Comparison of ENCODE assay signal across 8 cellular contexts in the genomic region with DNA sequence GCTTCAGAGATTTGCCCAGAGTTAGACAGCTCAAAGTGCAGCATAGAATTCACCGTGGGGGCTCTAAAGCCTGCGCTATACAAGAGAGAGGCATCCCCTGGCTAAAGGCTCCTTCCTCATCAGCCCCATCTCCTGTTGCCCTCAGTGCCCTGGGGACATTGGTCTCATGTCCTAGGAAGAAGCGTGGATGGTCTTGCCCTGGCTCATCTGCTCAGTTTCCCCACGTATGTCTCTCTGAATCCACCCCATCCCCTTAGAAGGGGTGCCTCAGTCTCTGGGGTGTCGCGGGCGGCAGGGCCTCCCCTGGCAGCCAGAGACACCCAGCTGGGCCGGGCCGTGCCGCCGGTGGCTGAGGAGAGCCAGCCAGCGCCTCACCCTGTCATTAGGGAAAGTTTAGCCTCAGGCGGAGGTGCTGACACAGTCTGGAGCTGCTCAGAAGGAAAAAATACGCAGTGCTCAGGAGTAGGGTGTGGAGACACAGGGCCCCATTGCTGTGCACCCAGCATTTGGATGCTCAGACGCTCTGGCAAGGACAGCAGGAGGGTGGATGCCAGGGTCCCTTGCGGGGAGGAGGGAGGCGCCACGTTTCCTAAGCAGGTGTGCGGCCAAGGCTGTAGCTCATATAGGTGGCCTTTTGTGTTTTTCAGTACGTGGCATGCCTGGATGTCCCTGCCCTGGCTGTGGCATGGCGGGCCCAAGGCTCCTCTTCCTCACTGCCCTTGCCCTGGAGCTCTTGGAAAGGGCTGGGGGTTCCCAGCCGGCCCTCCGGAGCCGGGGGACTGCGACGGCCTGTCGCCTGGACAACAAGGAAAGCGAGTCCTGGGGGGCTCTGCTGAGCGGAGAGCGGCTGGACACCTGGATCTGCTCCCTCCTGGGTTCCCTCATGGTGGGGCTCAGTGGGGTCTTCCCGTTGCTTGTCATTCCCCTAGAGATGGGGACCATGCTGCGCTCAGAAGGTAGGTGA. TPM values are rescaled to one million over a fixed set of nuclear protein-coding genes. Genes with fewer than 3 reads are reported as not detected.
DNase-seq lines count a peak whose midpoint lies in the region; ATAC-seq lines count a peak whose summit lies in the region.

No MANE protein-coding gene starts in this region.

- H3K27ac Mint-ChIP-seq in T-helper 1 cell treated with Interleukin-12 subunit alpha and Interleukin-12 subunit beta and Interleukin-4 antibody, amounts not matched to agents 30 μg/mL and 1 μg/mL, for 36 hours: peak overlapping the region; percentile 96
- peak overlapping the region; percentile 90 to 95 for H3K27ac Mint-ChIP-seq in activated naive CD4-positive, alpha-beta T cell treated with anti-CD3 and anti-CD28 coated beads, Interleukin-2, amount 50 U/mL, for 72 hours

- peaks cover 22% of the 10 kb centered on the region for H3K4me1 Mint-ChIP-seq in T-helper 1 cell treated with Interleukin-12 subunit alpha and Interleukin-12 subunit beta and Interleukin-4 antibody, amounts not matched to agents 30 μg/mL and 1 μg/mL, for 36 hours (ENCODE audit: low read depth)

- no peak for DNase-seq in T-helper 1 cell
- no peak for DNase-seq in activated naive CD4-positive, alpha-beta T cell treated with anti-CD3 and anti-CD28 coated beads, Interleukin-2, amount 50 U/mL, for 72 hours (ENCODE audit: low spot score in 2 of 2)
- peak; percentile 60 for DNase-seq in islet precursor cell
- peak in 1 of 49 donors; percentile 29 for DNase-seq in substantia nigra (lab: John Stamatoyannopoulos, UW)
- no peak for DNase-seq in NCI-H226
- no peak for DNase-seq in DMS79 (lab: John Stamatoyannopoulos, UW)
- DNase-seq in nucleus accumbens (lab: John Stamatoyannopoulos, UW): no peak

- no peak for ATAC-seq in activated naive CD4-positive, alpha-beta T cell treated with anti-CD3 and anti-CD28 coated beads, Interleukin-2, amount 50 U/mL, for 72 hours

- H3K9me3 Mint-ChIP-seq in T-helper 1 cell treated with Interleukin-12 subunit alpha and Interleukin-12 subunit beta and Interleukin-4 antibody, amounts not matched to agents 30 μg/mL and 1 μg/mL, for 36 hours: no peaks in the 10 kb centered on the region
- no peaks in the 10 kb centered on the region for H3K9me3 Mint-ChIP-seq in activated naive CD4-positive, alpha-beta T cell treated with anti-CD3 and anti-CD28 coated beads, Interleukin-2, amount 50 U/mL, for 72 hours

- no peaks in the 10 kb centered on the region for H3K27me3 Mint-ChIP-seq in T-helper 1 cell treated with Interleukin-12 subunit alpha and Interleukin-12 subunit beta and Interleukin-4 antibody, amounts not matched to agents 30 μg/mL and 1 μg/mL, for 36 hours (ENCODE audit: low read depth)

- peak overlapping the region; percentile 92 for H3K27ac ChIP-seq in substantia nigra (ENCODE audit: low read depth, low read length, poor library complexity, severe bottlenecking)

- H3K4me3 Mint-ChIP-seq in T-helper 1 cell treated with Interleukin-12 subunit alpha and Interleukin-12 subunit beta and Interleukin-4 antibody, amounts not matched to agents 30 μg/mL and 1 μg/mL, for 36 hours: peak overlapping the region; percentile 98

- H3K36me3 Mint-ChIP-seq in T-helper 1 cell treated with Interleukin-12 subunit alpha and Interleukin-12 subunit beta and Interleukin-4 antibody, amounts not matched to agents 30 μg/mL and 1 μg/mL, for 36 hours (ENCODE audit: low read depth): peaks cover 7% of the 10 kb centered on the region
- H3K36me3 Mint-ChIP-seq in activated naive CD4-positive, alpha-beta T cell treated with anti-CD3 and anti-CD28 coated beads, Interleukin-2, amount 50 U/mL, for 72 hours: no peaks in the 10 kb centered on the region

RNA-seq across cellular contexts. Expression of gene SLC39A13, which starts 1.3 kb away (rescaled TPM):
- total RNA-seq in activated naive CD4-positive, alpha-beta T cell treated with anti-CD3 and anti-CD28 coated beads, Interleukin-2, amount 50 U/mL, for 72 hours: 10 to 100 TPM; 11.9 to 15.2 TPM

RNA-seq across cellular contexts. Expression of gene PSMC3, which starts 16.5 kb away (rescaled TPM):
- total RNA-seq in activated naive CD4-positive, alpha-beta T cell treated with anti-CD3 and anti-CD28 coated beads, Interleukin-2, amount 50 U/mL, for 72 hours: 100 to 1,000 TPM; 126 to 134 TPM

RNA-seq across cellular contexts. Expression of gene SPI1, which starts 31.4 kb away (rescaled TPM):
- under 1 TPM in 1 of 2 donors, not detected in 1; 0.20 TPM for total RNA-seq in activated naive CD4-positive, alpha-beta T cell treated with anti-CD3 and anti-CD28 coated beads, Interleukin-2, amount 50 U/mL, for 72 hours

RNA-seq across cellular contexts. Expression of gene RAPSN, which starts 39.2 kb away (rescaled TPM):
- under 1 TPM in 1 of 2 donors, not detected in 1; 0.62 TPM for total RNA-seq in activated naive CD4-positive, alpha-beta T cell treated with anti-CD3 and anti-CD28 coated beads, Interleukin-2, amount 50 U/mL, for 72 hours

RNA-seq across cellular contexts. Expression of gene MYBPC3, which starts 57.2 kb away (rescaled TPM):
- not detected for total RNA-seq in activated naive CD4-positive, alpha-beta T cell treated with anti-CD3 and anti-CD28 coated beads, Interleukin-2, amount 50 U/mL, for 72 hours
